Comparison of ENCODE assay signal across 1 cellular context in the genomic region with DNA sequence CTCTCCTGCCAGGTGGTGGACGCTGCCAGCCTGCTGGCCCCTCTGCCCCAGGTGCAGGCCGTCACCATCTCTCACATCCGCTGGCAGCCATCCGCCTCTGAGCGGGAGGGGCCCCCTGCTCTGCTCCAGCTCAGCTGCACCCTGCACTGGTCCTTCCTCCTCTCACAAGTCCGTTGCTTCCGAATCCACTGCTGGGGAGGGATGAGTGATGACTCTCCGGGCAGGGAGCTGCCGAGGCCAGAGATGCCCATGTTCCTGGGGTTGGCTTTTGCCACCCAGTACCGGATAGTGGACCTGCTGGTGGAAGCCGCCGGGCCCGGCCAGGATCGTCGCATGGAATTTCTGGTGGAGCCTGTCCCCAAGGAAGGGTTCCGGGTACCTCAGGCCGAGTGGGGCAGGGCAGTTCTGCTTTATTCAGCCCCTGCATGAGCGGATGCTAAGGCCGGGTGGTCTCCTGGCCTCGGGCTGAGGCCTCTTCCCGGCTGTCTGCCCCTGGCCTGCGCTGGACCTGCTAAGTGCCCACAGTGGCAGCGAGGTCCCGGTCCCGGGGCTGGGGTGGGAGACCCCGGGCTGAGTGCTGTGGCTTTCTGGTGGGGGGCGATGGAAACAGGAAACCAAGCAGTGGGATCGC.
TF ChIP-seq lines count a peak whose summit lies in the region.

No MANE protein-coding gene starts in this region.

TF ChIP-seq in HEK293, 187 proteins besides CTCF, POLR2A, EP300 and RAD21 (continued from another document):
- TF ChIP-seq, protein P1, sequence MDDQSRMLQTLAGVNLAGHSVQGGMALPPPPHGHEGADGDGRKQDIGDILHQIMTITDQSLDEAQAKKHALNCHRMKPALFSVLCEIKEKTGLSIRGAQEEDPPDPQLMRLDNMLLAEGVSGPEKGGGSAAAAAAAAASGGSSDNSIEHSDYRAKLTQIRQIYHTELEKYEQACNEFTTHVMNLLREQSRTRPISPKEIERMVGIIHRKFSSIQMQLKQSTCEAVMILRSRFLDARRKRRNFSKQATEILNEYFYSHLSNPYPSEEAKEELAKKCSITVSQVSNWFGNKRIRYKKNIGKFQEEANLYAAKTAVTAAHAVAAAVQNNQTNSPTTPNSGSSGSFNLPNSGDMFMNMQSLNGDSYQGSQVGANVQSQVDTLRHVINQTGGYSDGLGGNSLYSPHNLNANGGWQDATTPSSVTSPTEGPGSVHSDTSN (CRISPR knock-in tag; IDR thresholded peaks at IDR 0.05) = no peak
